In the genomic region with DNA sequence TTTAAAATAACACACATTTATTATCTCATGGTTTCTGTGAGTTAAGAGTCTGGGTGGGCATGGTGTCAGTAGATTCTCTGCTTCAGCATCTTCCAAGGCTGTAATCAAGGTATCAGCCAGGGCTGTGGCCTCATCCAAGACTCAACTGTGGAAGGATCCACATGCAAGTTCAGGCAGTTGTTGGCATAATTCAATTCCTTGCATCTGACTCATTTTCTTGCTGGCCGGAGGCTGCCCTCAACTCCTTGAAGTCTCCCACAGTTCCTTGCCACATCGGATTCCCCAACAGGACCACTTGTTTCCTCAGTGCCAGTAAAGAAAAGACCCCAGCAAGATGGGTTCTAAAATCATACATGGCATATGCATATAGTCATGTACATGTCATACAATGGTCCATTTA, we compare ENCODE assay signal across 18 cellular contexts.
DNase-seq lines count a peak whose midpoint lies in the region; ATAC-seq and TF ChIP-seq lines count a peak whose summit lies in the region.
"Had no signal": no experiment of that assay in that cellular context is flagged by ENCODE, and none has a peak within 500 bp of the region (broad histone marks: within the 10 kb centered on the region; RNA-seq: fewer than 3 reads in every experiment).

No MANE protein-coding gene starts in this region.

- no peaks in the 10 kb centered on the region for H3K79me2 ChIP-seq in OCI-LY7 (ENCODE audit: insufficient read depth, low read depth, low read length)

- H3K4me3 ChIP-seq in RWPE2 (ENCODE audit: severe bottlenecking) (no peak overlapping the region), epithelial cell of esophagus (ENCODE audit: low read length) (no peak overlapping the region), subcutaneous abdominal adipose tissue (ENCODE audit: low read depth in 1 of 5, low read length in 5 of 5) (no peak overlapping the region), OCI-LY7 (ENCODE audit: low read depth, low read length, poor library complexity, severe bottlenecking) (no peak overlapping the region)
- H3K4me3 ChIP-seq: BLaER1 treated with 17β-estradiol and CSF1 and Interleukin-3, amounts not matched to agents 10 nM and 100 nM; GM12878 had no signal

- POLR2A ChIA-PET in OCI-LY7 (lab: Charles Lee): no interaction called here

- no peak overlapping the region for H3K4me3 Mint-ChIP-seq in type B pancreatic cell
- H3K4me3 Mint-ChIP-seq: B cell; CD8-positive, alpha-beta T cell; H9 had no signal

- H3K27me3 Mint-ChIP-seq in type B pancreatic cell: no peaks in the 10 kb centered on the region

- TF ChIP-seq CTCF in RWPE2 (IDR thresholded peaks at IDR 0.05; ENCODE audit: poor library complexity, severe bottlenecking): no peak
- TF ChIP-seq CTCF in epithelial cell of esophagus (IDR thresholded peaks at IDR 0.05; ENCODE audit: insufficient read depth, low read depth, low read length, missing control alignments): no peak
- TF ChIP-seq CTCF in type B pancreatic cell (conservative IDR thresholded peaks at IDR 0.05): no peak
- TF ChIP-seq CTCF in OCI-LY7 (conservative IDR thresholded peaks at IDR 0.05; ENCODE audit: low read length): no peak

- H3K4me1 Mint-ChIP-seq in type B pancreatic cell (ENCODE audit: unreplicated experiment): no peaks in the 10 kb centered on the region
- H3K4me1 Mint-ChIP-seq: B cell, H9 had no signal

- H3K4me2 ChIP-seq in OCI-LY7 (ENCODE audit: low read length): no peak overlapping the region
- H3K4me2 ChIP-seq: BLaER1 treated with 17β-estradiol and CSF1 and Interleukin-3, amounts not matched to agents 10 nM and 100 nM had no signal

- no peak overlapping the region for H2AFZ ChIP-seq in OCI-LY7 (ENCODE audit: low read length)

- H3K36me3 ChIP-seq in RWPE2 (ENCODE audit: low read depth) (no peaks in the 10 kb centered on the region), subcutaneous abdominal adipose tissue (ENCODE audit: control insufficient read depth in 5 of 5, insufficient read depth in 5 of 5, low read length in 5 of 5) (no peaks in the 10 kb centered on the region), OCI-LY7 (ENCODE audit: insufficient read depth, low read length) (no peaks in the 10 kb centered on the region)
- H3K36me3 ChIP-seq: BLaER1 treated with 17β-estradiol and CSF1 and Interleukin-3, amounts not matched to agents 10 nM and 100 nM had no signal

- no peaks in the 10 kb centered on the region for H3K9me2 ChIP-seq in OCI-LY7 (ENCODE audit: insufficient read depth, low read length)

- H3K4me1 ChIP-seq in RWPE2 (ENCODE audit: insufficient read depth, poor library complexity, severe bottlenecking) (peaks cover 23% of the 10 kb centered on the region), subcutaneous abdominal adipose tissue (ENCODE audit: control insufficient read depth in 5 of 5, insufficient read depth in 5 of 5, low read length in 5 of 5) (peaks cover 0 to 28% (median 10%) of the 10 kb centered on the region in 5 donors), OCI-LY7 (ENCODE audit: insufficient read depth, low read length, poor library complexity, severe bottlenecking) (no peaks in the 10 kb centered on the region)

- DNase-seq in HT1080 (ENCODE audit: low read depth) (peak; percentile 9), RWPE2 (ENCODE audit: low spot score) (no peak), epithelial cell of esophagus (ENCODE audit: low read depth) (peak; percentile 35), type B pancreatic cell (ENCODE audit: extremely low spot score, unreplicated experiment) (no peak), OCI-LY7 (ENCODE audit: low spot score) (no peak), NCI-H1930 (lab: John Stamatoyannopoulos, UW) (no peak), AG20443 (ENCODE audit: low spot score) (no peak)
- DNase-seq: 8988T; CD8-positive, alpha-beta T cell; DMS 273 treated with DMSO at 0.1 percent for 48 hours; DMS53; DND-41; EL; H9 had no signal

- no peaks in the 10 kb centered on the region for H3K36me3 Mint-ChIP-seq in type B pancreatic cell
- H3K36me3 Mint-ChIP-seq: CD8-positive, alpha-beta T cell had no signal

- BruUV-seq in OCI-LY7 (replicated peaks; lab: Mats Ljungman, UMichigan): no TSS peak

- H3K9me3 ChIP-seq in RWPE2 (ENCODE audit: severe bottlenecking): no peaks in the 10 kb centered on the region
- peaks cover 0 to 4% (median 0%) of the 10 kb centered on the region in 5 donors for H3K9me3 ChIP-seq in subcutaneous abdominal adipose tissue (ENCODE audit: control insufficient read depth in 5 of 5, low read length in 5 of 5)
- no peaks in the 10 kb centered on the region for H3K9me3 ChIP-seq in OCI-LY7 (ENCODE audit: low read length)

- no peaks in the 10 kb centered on the region for H4K20me1 ChIP-seq in OCI-LY7 (ENCODE audit: insufficient read depth, low read length)
- H4K20me1 ChIP-seq: BLaER1 treated with 17β-estradiol and CSF1 and Interleukin-3, amounts not matched to agents 10 nM and 100 nM had no signal

- intact Hi-C loops in OCI-LY7 (cut with micrococcal nuclease; ENCODE audit: unreplicated experiment): no loop called here

- peak overlapping the region; percentile 52 for H3K27ac ChIP-seq in RWPE2 (ENCODE audit: poor library complexity, severe bottlenecking)
- peak overlapping the region; percentile 59 for H3K27ac ChIP-seq in subcutaneous abdominal adipose tissue (ENCODE audit: low read depth, low read length)
- H3K27ac ChIP-seq in OCI-LY7 (ENCODE audit: low read depth, low read length, poor library complexity, severe bottlenecking): no peak overlapping the region
- H3K27ac ChIP-seq: BLaER1 treated with 17β-estradiol and CSF1 and Interleukin-3, amounts not matched to agents 10 nM and 100 nM had no signal

- ATAC-seq in RWPE2 (ENCODE audit: low read depth): no peak
- ATAC-seq: CD8-positive, alpha-beta T cell; GM12878 had no signal

- H3K27me3 ChIP-seq in RWPE2 (ENCODE audit: insufficient read depth, poor library complexity, severe bottlenecking) (no peaks in the 10 kb centered on the region), subcutaneous abdominal adipose tissue (ENCODE audit: control insufficient read depth in 5 of 5, insufficient read depth in 4 of 5, low read length in 5 of 5) (no peaks in the 10 kb centered on the region)
- H3K27me3 ChIP-seq: BLaER1 treated with 17β-estradiol and CSF1 and Interleukin-3, amounts not matched to agents 10 nM and 100 nM had no signal

- H3K9me3 Mint-ChIP-seq in type B pancreatic cell: peaks cover 2% of the 10 kb centered on the region

- no peak overlapping the region for H3K27ac Mint-ChIP-seq in type B pancreatic cell
- H3K27ac Mint-ChIP-seq: B cell; CD8-positive, alpha-beta T cell; H9 had no signal

- H3K9ac ChIP-seq in subcutaneous abdominal adipose tissue (ENCODE audit: low read length in 5 of 5): no peak overlapping the region
- H3K9ac ChIP-seq: BLaER1 treated with 17β-estradiol and CSF1 and Interleukin-3, amounts not matched to agents 10 nM and 100 nM had no signal

- CTCF ChIA-PET in OCI-LY7 (lab: Charles Lee; ENCODE audit: unreplicated experiment): no interaction called here

Comparison
In these comparisons a context has a peak if more than half of its experiments do, and no peak if none do; other contexts are left out.
1. DNase-seq: peak in HT1080 (single experiment) and epithelial cell of esophagus (single experiment); none in RWPE2 (single experiment), type B pancreatic cell (single experiment), OCI-LY7 (single experiment), NCI-H1930 (0 of 2) and AG20443 (single experiment).